In genomic region chr11:46616551-46617450, GRCh38 we compare ENCODE assay signal across 7 cellular contexts.
DNase-seq lines count a peak whose midpoint lies in the region; ATAC-seq and TF ChIP-seq lines count a peak whose summit lies in the region.

HARBI1 (minus strand) TSS chr11:46617227; CDS start chr11:46616237, 990 bp downstream.

- TF ChIP-seq POLR2A in GM18505 (IDR thresholded peaks at IDR 0.05; ENCODE audit: borderline replicate concordance, extremely low read depth, insufficient read depth, insufficient read length): peak; percentile 75

- ATAC-seq in GM18505 (IDR thresholded peaks at IDR 0.05; ENCODE audit: unreplicated experiment) (peak; percentile 94), HG02938 (IDR thresholded peaks at IDR 0.05; ENCODE audit: unreplicated experiment) (peak; percentile 86)

- DNase-seq in NCI-H1694 treated with DMSO at 0.1 percent for 48 hours (lab: John Stamatoyannopoulos, UW): peak; percentile 85
- peak; percentile 89 for DNase-seq in T-helper 9 cell
- DNase-seq in astrocyte of the hippocampus (ENCODE audit: low read depth, low spot score): peak; percentile 97
- peak; percentile 20 to 97 (median 79) for DNase-seq in hypothalamus (lab: John Stamatoyannopoulos, UW)
- DNase-seq in retinal pigment epithelial cell (ENCODE audit: low read depth): peak; percentile 72

- no peak for TF ChIP-seq CTCF in retinal pigment epithelial cell (conservative IDR thresholded peaks at IDR 0.05; ENCODE audit: low read depth, low read length)

- H3K4me3 ChIP-seq in retinal pigment epithelial cell (ENCODE audit: low read length): peak within 1 kb of the TSS; percentile 99

Comparison
In these comparisons a context has a peak if more than half of its experiments do, and no peak if none do; other contexts are left out.
1. Peak in every context shown above with its lines: DNase-seq, ATAC-seq and H3K4me3 ChIP-seq.